Comparison of ENCODE assay signal across 1 cellular context in genomic region chr16:3880623-3881498, GRCh38.
A peak's percentile ranks its signal among the peaks of the same experiment; 100 is the strongest.
TF ChIP-seq lines count a peak whose summit lies in the region.

CREBBP (minus strand) TSS chr16:3880713; CDS start chr16:3879916, 797 bp downstream.

TF ChIP-seq in K562, 482 proteins besides CTCF, POLR2A, EP300 and RAD21 (continued from another document and continues in another):
- TF ChIP-seq CUX1 (CRISPR knock-in tag; IDR thresholded peaks at IDR 0.05) (no peak), ZFP1 (CRISPR knock-in tag; IDR thresholded peaks at IDR 0.05) (no peak), SREBF2 (CRISPR knock-in tag; IDR thresholded peaks at IDR 0.05) (no peak), ZNF655 (CRISPR knock-in tag; IDR thresholded peaks at IDR 0.05) (no peak), PTRF (tag; IDR thresholded peaks at IDR 0.05) (no peak), TEAD1 (CRISPR knock-in tag; IDR thresholded peaks at IDR 0.05) (no peak), FOXK1 (CRISPR knock-in tag; IDR thresholded peaks at IDR 0.05; ENCODE audit: borderline replicate concordance) (no peak), PATZ1 (CRISPR knock-in tag; IDR thresholded peaks at IDR 0.05; ENCODE audit: borderline replicate concordance) (no peak), ZNF184 (CRISPR knock-in tag; IDR thresholded peaks at IDR 0.05) (peak; percentile 60; the same call in 1 of the 2 replicates), ZNF407 (IDR thresholded peaks at IDR 0.05; ENCODE audit: low read depth) (no peak), RB1 (IDR thresholded peaks at IDR 0.05; ENCODE audit: low read depth) (peak; percentile 65), HLTF (IDR thresholded peaks at IDR 0.05) (no peak), NCOA6 (IDR thresholded peaks at IDR 0.05) (peak; percentile 77), CTCFL (IDR thresholded peaks at IDR 0.05; ENCODE audit: borderline replicate concordance, insufficient read depth, low read depth, low read length, poor library complexity, severe bottlenecking) (peak; percentile 28), SMAD1 (IDR thresholded peaks at IDR 0.05; ENCODE audit: low read depth, low read length, partially characterized antibody) (no peak), PCBP2 (IDR thresholded peaks at IDR 0.05; ENCODE audit: low read depth, low read length, poor library complexity, severe bottlenecking) (no peak), ZNF766 (CRISPR knock-in tag; conservative IDR thresholded peaks at IDR 0.05) (no peak), RFX1 (IDR thresholded peaks at IDR 0.05) (no peak), EGR1 (conservative IDR thresholded peaks at IDR 0.05) (peak; percentile 52), ARID1B (IDR thresholded peaks at IDR 0.05) (no peak), MTA2 (IDR thresholded peaks at IDR 0.05; ENCODE audit: low read depth) (no peak), SAFB2 (IDR thresholded peaks at IDR 0.05; ENCODE audit: borderline replicate concordance, low read depth, low read length, severe bottlenecking) (no peak), KDM2B (CRISPR knock-in tag; IDR thresholded peaks at IDR 0.05) (no peak), TFAP4 (CRISPR knock-in tag; IDR thresholded peaks at IDR 0.05; ENCODE audit: borderline replicate concordance) (0 out of 2 replicates have a peak, but pooled peaks have one; percentile 6), JUND (IDR thresholded peaks at IDR 0.05; ENCODE audit: borderline replicate concordance, low read depth, low read length) (peak; percentile 50; the same call in 1 of the 2 replicates), JUND (tag; IDR thresholded peaks at IDR 0.05; ENCODE audit: borderline replicate concordance, low read depth, low read length) (no peak), ZBTB12 (CRISPR knock-in tag; IDR thresholded peaks at IDR 0.05) (no peak), DIDO1 (tag; IDR thresholded peaks at IDR 0.05; ENCODE audit: low read depth) (no peak), NELFE (IDR thresholded peaks at IDR 0.05; ENCODE audit: insufficient read depth, insufficient read length) (no peak), GTF2E2 (tag; IDR thresholded peaks at IDR 0.05) (no peak), THAP7 (CRISPR knock-in tag; IDR thresholded peaks at IDR 0.05) (no peak), NR2F6 (CRISPR knock-in tag; IDR thresholded peaks at IDR 0.05) (no peak), PREB (CRISPR knock-in tag; IDR thresholded peaks at IDR 0.05) (no peak), MYBL2 (IDR thresholded peaks at IDR 0.05; ENCODE audit: low read depth) (no peak), MYBL2 (CRISPR knock-in tag; IDR thresholded peaks at IDR 0.05; ENCODE audit: borderline replicate concordance) (no peak), NR1H2 (CRISPR knock-in tag; IDR thresholded peaks at IDR 0.05) (no peak), ZFX (CRISPR knock-in tag; IDR thresholded peaks at IDR 0.05) (peak; percentile 86), ZNF644 (tag; IDR thresholded peaks at IDR 0.05; ENCODE audit: low read depth) (0 out of 2 replicates have a peak, but pooled peaks have one; percentile 39)
